Comparison of ENCODE assay signal across 20 cellular contexts in the genomic region with DNA sequence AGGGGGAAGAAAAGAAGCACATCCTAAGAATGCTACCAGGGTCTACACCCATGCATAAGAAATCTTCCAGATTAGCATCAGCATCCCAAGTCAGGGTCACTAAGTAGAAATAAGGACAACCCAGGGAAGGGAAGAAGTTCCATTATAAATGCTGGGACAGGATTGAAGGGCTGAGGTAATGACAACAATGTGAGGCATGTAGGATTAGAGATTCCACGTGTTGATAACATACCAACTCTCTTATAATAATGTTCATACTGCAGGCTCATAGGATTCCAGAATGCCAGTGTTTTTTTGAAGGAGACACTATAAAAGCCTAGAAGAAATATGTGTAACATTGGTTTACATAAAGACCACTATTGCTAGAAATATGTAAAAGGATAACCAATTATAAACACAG.
DNase-seq lines count a peak whose midpoint lies in the region; ATAC-seq, FAIRE-seq and TF ChIP-seq lines count a peak whose summit lies in the region.
"Had no signal": no experiment of that assay in that cellular context is flagged by ENCODE, and none has a peak within 500 bp of the region (broad histone marks: within the 10 kb centered on the region; RNA-seq: fewer than 3 reads in every experiment).

No MANE protein-coding gene starts in this region.

- DNase-seq in GM23248 = peak; percentile 42
- DNase-seq in PC-3 = peak; percentile 7
- peak; percentile 15 for DNase-seq in fibroblast of villous mesenchyme (ENCODE audit: low read depth)
- no peak for DNase-seq in stimulated activated CD4-positive, alpha-beta T cell treated with anti-CD3 and anti-CD28 coated beads, Interleukin-4, amount 100 ng/mL, for 1 hour
- no peak for DNase-seq in activated CD4-positive, CD25-positive, alpha-beta regulatory T cell (lab: John Stamatoyannopoulos, UW)
- DNase-seq in RCC 7860 (ENCODE audit: low spot score) = no peak
- DNase-seq: ACHN; Calu3; CD4-positive, alpha-beta memory T cell; DMS 273 treated with DMSO at 0.1 percent for 48 hours; DND-41; GDM1; H9 had no signal

- intact Hi-C loops in PC-3 (cut with micrococcal nuclease) = no loop called here

- ATAC-seq in PC-3 (no peak), HG03045 (IDR thresholded peaks at IDR 0.05; ENCODE audit: unreplicated experiment) (no peak)

- peaks cover 20% of the 10 kb centered on the region for H3K4me1 ChIP-seq in GM23248 (ENCODE audit: insufficient read depth)
- peaks cover 14% of the 10 kb centered on the region for H3K4me1 ChIP-seq in PC-3 (ENCODE audit: insufficient read depth, low read length)
- H3K4me1 ChIP-seq: BLaER1 had no signal

- H3K4me2 ChIP-seq in GM23248 (ENCODE audit: unreplicated experiment) = no peak overlapping the region
- no peak overlapping the region for H3K4me2 ChIP-seq in PC-3 (ENCODE audit: low read length)
- H3K4me2 ChIP-seq: BLaER1, KMS-11 had no signal

- H3K4me3 ChIP-seq in GM23248 (no peak overlapping the region), PC-3 (ENCODE audit: low read length) (no peak overlapping the region), fibroblast of villous mesenchyme (ENCODE audit: low read depth, low read length) (no peak overlapping the region)
- H3K4me3 ChIP-seq: BLaER1 had no signal

- H3F3A ChIP-seq in GM23248 (ENCODE audit: insufficient read depth) (no peaks in the 10 kb centered on the region), PC-3 (ENCODE audit: low read length, unreplicated experiment) (no peaks in the 10 kb centered on the region)

- WGBS in GM23248 (ENCODE audit: low coverage in 1 of 2, low lambda C conversion rate in 2 of 2, missing lambda C conversion rate in 2 of 2), 2 experiments = 0% methylated on average over 1 of the region's 1 CpG

- H4K20me1 ChIP-seq in GM23248 (ENCODE audit: insufficient read depth) (no peaks in the 10 kb centered on the region), PC-3 (ENCODE audit: low read length) (no peaks in the 10 kb centered on the region)
- H4K20me1 ChIP-seq: BLaER1 had no signal

- H3K9me2 ChIP-seq in GM23248 (ENCODE audit: insufficient read depth) (no peaks in the 10 kb centered on the region), PC-3 (replicated peaks; ENCODE audit: low read length) (no peaks in the 10 kb centered on the region)

- no peak overlapping the region for H3K27ac ChIP-seq in GM23248
- H3K27ac ChIP-seq in PC-3 (ENCODE audit: low read length) = no peak overlapping the region
- H3K27ac ChIP-seq: BLaER1, KMS-11 had no signal

- no peak for TF ChIP-seq CTCF in PC-3 (conservative IDR thresholded peaks at IDR 0.05; ENCODE audit: low read depth, low read length)
- TF ChIP-seq CTCF in fibroblast of villous mesenchyme (IDR thresholded peaks at IDR 0.05; ENCODE audit: insufficient read depth, low read depth, low read length) = no peak

- no peak for FAIRE-seq in RCC 7860 (lab: Jason Lieb, UNC)
- FAIRE-seq: A204.1, GM12892, GM18507, H1 had no signal

- H3K36me3 ChIP-seq in GM23248 (ENCODE audit: low read depth) = no peaks in the 10 kb centered on the region
- H3K36me3 ChIP-seq in PC-3 (ENCODE audit: low read depth, low read length) = no peaks in the 10 kb centered on the region
- H3K36me3 ChIP-seq: BLaER1 had no signal

- H3K27me3 ChIP-seq in GM23248 (replicated peaks; ENCODE audit: insufficient read depth) (no peaks in the 10 kb centered on the region), PC-3 (ENCODE audit: low read length) (no peaks in the 10 kb centered on the region)
- H3K27me3 ChIP-seq: BLaER1 had no signal

- H3K9ac ChIP-seq in GM23248 (no peak overlapping the region), PC-3 (ENCODE audit: low read length) (no peak overlapping the region)
- H3K9ac ChIP-seq: BLaER1, KMS-11 had no signal

- CTCF ChIA-PET in PC-3 (lab: Charles Lee) = no interaction called here

- H3K79me2 ChIP-seq in GM23248 (ENCODE audit: insufficient read depth) (no peaks in the 10 kb centered on the region), PC-3 (ENCODE audit: low read length) (no peaks in the 10 kb centered on the region)

- H3K9me3 ChIP-seq in GM23248 (ENCODE audit: low read depth) = no peaks in the 10 kb centered on the region
- H3K9me3 ChIP-seq in PC-3 (ENCODE audit: low read length) = no peaks in the 10 kb centered on the region
- H3K9me3 ChIP-seq: BLaER1 had no signal

- H2AFZ ChIP-seq in GM23248 (no peak overlapping the region), PC-3 (ENCODE audit: low read length) (no peak overlapping the region)

- POLR2A ChIA-PET in PC-3 (lab: Charles Lee; ENCODE audit: unreplicated experiment) = no interaction called here

- in situ Hi-C loops in GM23248 (cut with MboI) = no loop called here

- no TSS peak for BruUV-seq in PC-3 (replicated peaks; lab: Mats Ljungman, UMichigan)

Comparison
In these comparisons a context has a peak if more than half of its experiments do, and no peak if none do; other contexts are left out.
1. DNase-seq: peak in GM23248 (single experiment), PC-3 (single experiment) and fibroblast of villous mesenchyme (single experiment); none in stimulated activated CD4-positive, alpha-beta T cell treated with anti-CD3 and anti-CD28 coated beads, Interleukin-4, amount 100 ng/mL, for 1 hour (single experiment), activated CD4-positive, CD25-positive, alpha-beta regulatory T cell (0 of 4) and RCC 7860 (single experiment).